In the genomic region with DNA sequence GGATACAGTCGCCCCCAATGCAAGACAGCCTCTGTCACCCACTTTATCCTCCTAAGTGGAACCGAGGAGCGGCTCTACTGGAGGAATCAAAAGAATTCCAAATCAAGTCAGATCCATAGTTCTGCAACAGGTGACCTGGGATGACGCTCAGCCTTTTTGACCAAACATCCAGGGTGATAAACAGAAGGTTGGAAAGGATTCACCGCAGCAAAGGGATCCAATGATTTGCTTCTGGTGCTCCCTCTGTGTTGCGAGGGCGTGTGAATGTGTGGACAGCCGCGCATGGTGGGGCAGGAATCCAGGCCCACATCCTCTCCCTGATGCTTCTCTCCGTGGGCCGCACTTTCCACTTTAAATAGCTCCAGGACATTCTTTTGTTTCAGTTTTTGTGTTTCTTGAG, we compare ENCODE assay signal across 26 cellular contexts.
"Had no signal": no experiment of that assay in that cellular context is flagged by ENCODE, and none has a peak within 500 bp of the region (broad histone marks: within the 10 kb centered on the region; RNA-seq: fewer than 3 reads in every experiment).

No MANE protein-coding gene starts in this region.

- H3K36me3 ChIP-seq: brain microvascular endothelial cell, cardiac muscle cell, Peyer's patch, SJSA1 had no signal

- H3K27me3 ChIP-seq: brain microvascular endothelial cell, cardiac muscle cell, Peyer's patch had no signal

- H3K9me3 Mint-ChIP-seq: activated B cell treated with CpG ODN at 0.5 μM for 24 hours; activated CD4-positive, alpha-beta T cell treated with anti-CD3 and anti-CD28 coated beads, Interleukin-2, amount 10 ng/mL, durations not matched to agents 24 days and 14 days; activated naive CD4-positive, alpha-beta T cell treated with anti-CD3 and anti-CD28 coated beads for 36 hours; activated T-helper 17 cell treated with anti-CD3 and anti-CD28 coated beads, Interleukin-2, amount 50 U/mL, for 72 hours; IgD-negative memory B cell; T-helper 1 cell treated with Interleukin-12 subunit alpha and Interleukin-12 subunit beta and Interleukin-4 antibody, amounts not matched to agents 30 μg/mL and 1 μg/mL, for 36 hours had no signal

- H3K27ac ChIP-seq: brain microvascular endothelial cell, cardiac muscle cell, Peyer's patch, RWPE1, SJSA1 had no signal

- H3K4me1 Mint-ChIP-seq: activated B cell treated with CpG ODN at 0.5 μM for 24 hours; activated CD4-positive, alpha-beta T cell treated with anti-CD3 and anti-CD28 coated beads, Interleukin-2, amount 10 ng/mL, durations not matched to agents 24 days and 14 days; activated CD8-positive, alpha-beta memory T cell treated with anti-CD3 and anti-CD28 coated beads, Interleukin-2, amount 10 ng/mL, durations not matched to agents 7 days and 5 days; activated T-helper 17 cell treated with anti-CD3 and anti-CD28 coated beads, Interleukin-2, amount 50 U/mL, for 72 hours had no signal

- H3K4me1 ChIP-seq: Peyer's patch, SJSA1 had no signal

- H3K9me3 ChIP-seq: Peyer's patch, SJSA1 had no signal

- H3K27ac Mint-ChIP-seq: activated B cell treated with CpG ODN at 0.5 μM for 24 hours; activated CD4-positive, alpha-beta T cell treated with anti-CD3 and anti-CD28 coated beads, Interleukin-2, amount 10 ng/mL, durations not matched to agents 24 days and 14 days; activated CD8-positive, alpha-beta memory T cell treated with anti-CD3 and anti-CD28 coated beads, Interleukin-2, amount 10 ng/mL, durations not matched to agents 7 days and 5 days; activated naive CD4-positive, alpha-beta T cell treated with anti-CD3 and anti-CD28 coated beads for 36 hours; activated naive CD8-positive, alpha-beta T cell; activated T-helper 17 cell treated with anti-CD3 and anti-CD28 coated beads, Interleukin-2, amount 50 U/mL, for 72 hours; IgD-negative memory B cell; T-helper 1 cell treated with Interleukin-12 subunit alpha and Interleukin-12 subunit beta and Interleukin-4 antibody, amounts not matched to agents 30 μg/mL and 1 μg/mL, for 36 hours had no signal

- H3K4me3 Mint-ChIP-seq: activated B cell treated with CpG ODN at 0.5 μM for 24 hours; activated CD4-positive, alpha-beta T cell treated with anti-CD3 and anti-CD28 coated beads, Interleukin-2, amount 10 ng/mL, durations not matched to agents 24 days and 14 days; activated CD8-positive, alpha-beta memory T cell treated with anti-CD3 and anti-CD28 coated beads, Interleukin-2, amount 10 ng/mL, durations not matched to agents 7 days and 5 days; activated naive CD4-positive, alpha-beta T cell treated with anti-CD3 and anti-CD28 coated beads for 36 hours; activated naive CD8-positive, alpha-beta T cell; activated T-helper 17 cell treated with anti-CD3 and anti-CD28 coated beads, Interleukin-2, amount 50 U/mL, for 72 hours; IgD-negative memory B cell; T-helper 1 cell treated with Interleukin-12 subunit alpha and Interleukin-12 subunit beta and Interleukin-4 antibody, amounts not matched to agents 30 μg/mL and 1 μg/mL, for 36 hours had no signal

- H3K4me3 ChIP-seq: cardiac muscle cell, Peyer's patch, SJSA1 had no signal

- H3K36me3 Mint-ChIP-seq: activated CD8-positive, alpha-beta memory T cell treated with anti-CD3 and anti-CD28 coated beads, Interleukin-2, amount 10 ng/mL, durations not matched to agents 7 days and 5 days; activated naive CD8-positive, alpha-beta T cell had no signal

- DNase-seq: activated B cell treated with CpG ODN at 0.5 μM for 24 hours; activated CD4-positive, alpha-beta T cell treated with anti-CD3 and anti-CD28 coated beads for 1 hour; activated CD4-positive, alpha-beta T cell treated with anti-CD3 and anti-CD28 coated beads, Interleukin-2, amount 10 ng/mL, durations not matched to agents 24 days and 14 days; activated CD4-positive, alpha-beta T cell treated with anti-CD3 and anti-CD28 coated beads, Interleukin-2, amount 50 U/mL, for 48 hours; activated CD8-positive, alpha-beta memory T cell treated with anti-CD3 and anti-CD28 coated beads, Interleukin-2, amount 10 ng/mL, durations not matched to agents 7 days and 5 days; activated gamma-delta T cell; activated naive CD4-positive, alpha-beta T cell treated with anti-CD3 and anti-CD28 coated beads for 36 hours; activated T-cell treated with anti-CD3 and anti-CD28 coated beads, Interleukin-2, amount 50 U/mL, for 48 hours; amygdala; brain microvascular endothelial cell; KG1; NCI-H1092; NCI-H1436 treated with DMSO at 0.1 percent for 48 hours; NCI-H187; NCI-H2081; NCI-H510A treated with DMSO at 0.1 percent for 48 hours; NCI-H69; Peyer's patch; SHP77 had no signal

- H3K27me3 Mint-ChIP-seq: activated B cell treated with CpG ODN at 0.5 μM for 24 hours; activated CD4-positive, alpha-beta T cell treated with anti-CD3 and anti-CD28 coated beads, Interleukin-2, amount 10 ng/mL, durations not matched to agents 24 days and 14 days; activated CD8-positive, alpha-beta memory T cell treated with anti-CD3 and anti-CD28 coated beads, Interleukin-2, amount 10 ng/mL, durations not matched to agents 7 days and 5 days; activated naive CD8-positive, alpha-beta T cell; IgD-negative memory B cell had no signal
